8 cellular contexts compared by ENCODE assay signal in the genomic region with DNA sequence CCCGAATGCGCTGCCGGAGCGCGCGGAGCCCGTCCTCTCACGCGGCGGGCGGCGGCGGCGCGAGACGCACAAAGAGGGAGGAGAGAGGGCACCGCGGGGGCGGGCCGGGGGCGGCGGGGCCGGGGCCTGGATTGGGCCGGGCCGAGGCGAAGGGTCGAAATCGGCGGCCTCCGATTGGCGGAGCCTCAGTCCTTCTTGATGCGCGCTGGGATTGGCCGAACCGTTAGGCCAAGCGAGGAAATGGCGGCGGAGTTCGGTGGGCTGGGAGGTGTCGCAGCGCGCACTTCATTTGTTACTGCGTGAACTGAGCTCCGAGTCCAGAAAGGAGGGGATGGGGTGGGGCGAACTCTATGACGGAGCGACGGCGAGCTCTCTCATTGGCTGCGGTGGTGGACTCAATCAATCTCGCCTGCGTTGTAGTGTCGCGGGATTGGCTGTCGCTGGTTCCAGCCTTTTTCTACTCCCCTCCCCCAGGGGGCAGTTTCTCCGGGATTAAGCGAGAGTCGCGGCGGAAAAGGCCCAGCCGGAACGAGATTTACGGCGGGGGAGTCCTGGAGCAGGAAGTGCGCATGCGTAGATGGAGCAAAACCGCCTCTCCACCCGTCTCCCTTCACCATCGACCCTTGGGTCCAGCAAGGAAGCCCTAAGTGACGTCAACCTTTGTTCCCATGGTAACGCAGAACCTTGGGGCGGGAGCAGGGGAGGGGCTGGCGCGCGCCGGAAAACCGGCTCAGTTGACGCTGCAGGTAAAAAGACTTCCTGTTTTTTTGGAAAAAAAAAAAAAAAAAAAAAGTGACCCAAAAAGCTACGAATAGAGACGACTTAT. TPM values are rescaled to one million over a fixed set of nuclear protein-coding genes. Genes with fewer than 3 reads are reported as not detected.
DNase-seq lines count a peak whose midpoint lies in the region; ATAC-seq and TF ChIP-seq lines count a peak whose summit lies in the region.

Gene SF1, minus strand, starts transcription at position 70 of the 826 bp plus-strand sequence. CDS start 150 bp downstream, outside the sequence.

- H3K27me3 Mint-ChIP-seq in effector memory CD8-positive, alpha-beta T cell = no peaks in the 10 kb centered on the region

- no peak for TF ChIP-seq CTCF in GM20000 (IDR thresholded peaks at IDR 0.05; ENCODE audit: extremely low read depth, missing control alignments)

- peaks cover 29 to 51% of the 10 kb centered on the region in 2 donors for H3K4me1 Mint-ChIP-seq in effector memory CD8-positive, alpha-beta T cell (ENCODE audit: low read depth in 2 of 2)

- no peaks in the 10 kb centered on the region for H3K9me3 Mint-ChIP-seq in effector memory CD8-positive, alpha-beta T cell

- H3K4me3 Mint-ChIP-seq in effector memory CD8-positive, alpha-beta T cell = peak within 1 kb of the TSS; percentile 91 to 94

- ATAC-seq in effector memory CD8-positive, alpha-beta T cell (replicated peaks) = peak; percentile 80

- POLR2A ChIA-PET in activated CD8-positive, alpha-beta memory T cell treated with anti-CD3 and anti-CD28 coated beads for 36 hours (lab: Charles Lee) = interaction anchor here (0.6 to 1.4 kb wide), 15 partner anchors 14 to 572 kb away, joined by 3 to 8 read pairs (median 4); partner anchors contain the start of genes FAU, FERMT3, MRPL49 and PYGM

- CTCF ChIA-PET in activated CD8-positive, alpha-beta memory T cell treated with anti-CD3 and anti-CD28 coated beads for 36 hours (lab: Charles Lee) = interaction anchor here (0.5 to 2.0 kb wide), 4 partner anchors 9 to 111 kb away, joined by 3 to 9 read pairs (median 4); partner anchors contain the start of genes MAP4K2 and RASGRP2

- peak within 1 kb of the TSS; percentile 98 to 100 for H3K27ac Mint-ChIP-seq in effector memory CD8-positive, alpha-beta T cell

- peak; percentile 98 for DNase-seq in COLO668 (lab: John Stamatoyannopoulos, UW; ENCODE audit: unreplicated experiment)
- peak; percentile 97 for DNase-seq in GM20000 (ENCODE audit: low spot score)
- DNase-seq in HT-29 (ENCODE audit: low spot score) = peak; percentile 100
- DNase-seq in NOMO-1 (lab: John Stamatoyannopoulos, UW; ENCODE audit: unreplicated experiment in 2 of 2) = peak; percentile 99 to 100
- peak; percentile 98 to 99 (median 99) for DNase-seq in effector memory CD8-positive, alpha-beta T cell
- DNase-seq in medulla oblongata (ENCODE audit: extremely low spot score) = peak; percentile 100
- DNase-seq in stimulated activated CD8-positive, alpha-beta memory T cell treated with anti-CD3 and anti-CD28 coated beads, Interleukin-12 subunit alpha, Interleukin-12 subunit beta, amount 100 ng/mL, for 1 hour (ENCODE audit: low read depth) = peak; percentile 98

- peaks cover 66% of the 10 kb centered on the region for H3K36me3 Mint-ChIP-seq in effector memory CD8-positive, alpha-beta T cell (ENCODE audit: insufficient read depth)

RNA-seq across cellular contexts. Expression of gene SF1, which starts in this region (rescaled TPM):
- 193 and 251 TPM in 2 replicates for total RNA-seq in HT-29 (2014; rRNA removed; shearing (Covaris generic))
- total RNA-seq in activated CD8-positive, alpha-beta memory T cell treated with anti-CD3 and anti-CD28 coated beads for 36 hours = 100 to 1,000 TPM; 399 to 402 TPM

Comparison
In these comparisons a context has a peak if more than half of its experiments do, and no peak if none do; other contexts are left out.
1. Peak in every context shown above with its lines: DNase-seq and ATAC-seq.